In the genomic region with DNA sequence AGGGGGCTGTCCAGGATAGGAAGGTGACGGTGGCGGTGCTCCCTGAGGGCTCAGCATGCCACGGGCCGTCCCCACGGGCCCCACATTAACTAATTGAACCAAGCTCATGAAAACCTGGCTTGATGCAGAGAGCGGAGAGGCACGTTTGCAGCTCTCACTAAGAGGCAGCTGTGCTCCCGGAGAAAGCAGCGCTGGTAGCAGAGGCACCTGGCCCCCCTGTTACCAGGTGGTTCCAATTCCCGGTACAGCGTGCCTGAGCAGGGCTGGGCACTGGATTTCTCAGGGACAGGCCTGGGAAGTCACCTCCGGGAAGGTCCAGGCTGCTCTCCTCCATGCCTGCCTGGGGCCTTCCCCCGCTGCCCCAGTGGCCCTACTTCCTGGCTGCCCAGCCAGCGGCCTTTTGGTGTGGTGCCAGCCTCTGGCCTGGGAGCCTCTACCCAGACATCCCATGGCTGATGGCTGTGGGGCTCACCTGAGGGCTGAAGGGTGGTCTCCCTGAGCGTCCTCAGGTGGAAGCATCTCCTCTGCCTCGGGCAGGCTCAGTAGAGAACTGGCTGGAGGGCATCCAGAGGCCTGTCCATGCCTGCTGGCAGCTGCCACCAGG, we compare ENCODE assay signal across 10 cellular contexts. TPM values are rescaled to one million over a fixed set of nuclear protein-coding genes. Genes with fewer than 3 reads are reported as not detected.
DNase-seq lines count a peak whose midpoint lies in the region; ATAC-seq, FAIRE-seq and TF ChIP-seq lines count a peak whose summit lies in the region.
"Had no signal": no experiment of that assay in that cellular context is flagged by ENCODE, and none has a peak within 500 bp of the region (broad histone marks: within the 10 kb centered on the region; RNA-seq: fewer than 3 reads in every experiment).

No MANE protein-coding gene starts in this region.

- no peak for DNase-seq in CD4-positive, CD25-positive, alpha-beta regulatory T cell
- DNase-seq in MM.1S (no peak), natural killer cell (no peak), midbrain (lab: John Stamatoyannopoulos, UW) (no peak), GM19239 (ENCODE audit: insufficient read length, low spot score) (no peak), prostate gland (ENCODE audit: low spot score) (no peak)

- H3K27ac ChIP-seq in CD4-positive, CD25-positive, alpha-beta regulatory T cell (ENCODE audit: insufficient read depth, low read length, poor library complexity, severe bottlenecking), result no peak overlapping the region
- no peak overlapping the region for H3K27ac ChIP-seq in MM.1S (ENCODE audit: low read length)
- H3K27ac ChIP-seq in duodenal mucosa (ENCODE audit: low read depth, low read length), result no peak overlapping the region
- H3K27ac ChIP-seq in prostate gland, result no peak overlapping the region

- FAIRE-seq in GM19239 (lab: Jason Lieb, UNC), result no peak
- FAIRE-seq: islet of Langerhans had no signal

- H3K9me3 ChIP-seq in CD4-positive, CD25-positive, alpha-beta regulatory T cell (ENCODE audit: control insufficient read depth in 2 of 2, low read length in 2 of 2), result no peaks in the 10 kb centered on the region
- no peaks in the 10 kb centered on the region for H3K9me3 ChIP-seq in MM.1S (replicated peaks; ENCODE audit: insufficient read depth, low read length)
- no peaks in the 10 kb centered on the region for H3K9me3 ChIP-seq in duodenal mucosa (ENCODE audit: control insufficient read depth in 1 of 2, low read length in 2 of 2)
- H3K9me3 ChIP-seq in prostate gland, result no peaks in the 10 kb centered on the region

- H3K27me3 ChIP-seq in CD4-positive, CD25-positive, alpha-beta regulatory T cell (ENCODE audit: control insufficient read depth, insufficient read depth, low read length), result no peaks in the 10 kb centered on the region
- H3K27me3 ChIP-seq in MM.1S (replicated peaks; ENCODE audit: insufficient read depth, low read length), result peaks cover 5% of the 10 kb centered on the region; the same call in 1 of the 2 replicates
- H3K27me3 ChIP-seq in duodenal mucosa (ENCODE audit: control insufficient read depth in 1 of 2, insufficient read depth in 2 of 2, low read length in 2 of 2), result no peaks in the 10 kb centered on the region
- no peaks in the 10 kb centered on the region for H3K27me3 ChIP-seq in prostate gland (replicated peaks; ENCODE audit: insufficient read depth)

- peaks cover 54% of the 10 kb centered on the region for H3K4me1 ChIP-seq in CD4-positive, CD25-positive, alpha-beta regulatory T cell (ENCODE audit: control insufficient read depth, insufficient read depth, low read length, poor library complexity, severe bottlenecking)
- H3K4me1 ChIP-seq in MM.1S (ENCODE audit: low read length), result peaks cover 14% of the 10 kb centered on the region
- H3K4me1 ChIP-seq in duodenal mucosa (ENCODE audit: control insufficient read depth in 1 of 2, insufficient read depth in 2 of 2, low read length in 2 of 2), result peaks cover 47 to 51% of the 10 kb centered on the region in 2 donors
- H3K4me1 ChIP-seq in prostate gland (replicated peaks), result no peaks in the 10 kb centered on the region

- H3K79me2 ChIP-seq in MM.1S (ENCODE audit: low read length), result peaks cover 56% of the 10 kb centered on the region

- H3K9ac ChIP-seq in MM.1S (ENCODE audit: low read length), result peak overlapping the region; percentile 64; the same call in 1 of the 2 replicates
- H3K9ac ChIP-seq in duodenal mucosa (ENCODE audit: low read depth in 1 of 2, low read length in 2 of 2), result peak overlapping the region; percentile 80 to 90

- no peak for ATAC-seq in CD4-positive, CD25-positive, alpha-beta regulatory T cell (ENCODE audit: low read depth in 2 of 2)
- ATAC-seq in natural killer cell, result no peak
- ATAC-seq in HG02938 (IDR thresholded peaks at IDR 0.05; ENCODE audit: unreplicated experiment), result no peak

- no peak overlapping the region for H3K4me3 ChIP-seq in CD4-positive, CD25-positive, alpha-beta regulatory T cell (ENCODE audit: low read depth, low read length)
- peak overlapping the region; percentile 95 for H3K4me3 ChIP-seq in MM.1S (ENCODE audit: low read length)
- peak overlapping the region; percentile 79 to 81 for H3K4me3 ChIP-seq in duodenal mucosa (ENCODE audit: low read depth in 1 of 2, low read length in 2 of 2)
- peak overlapping the region in 1 of 2 donors; percentile 41 for H3K4me3 ChIP-seq in prostate gland

- intact Hi-C loops in natural killer cell (cut with micrococcal nuclease) (no loop called here), prostate gland (cut with DNase I) (no loop called here)

- WGBS in prostate gland, result 60% methylated on average over 15 of the region's 16 CpGs

- no peak for TF ChIP-seq CTCF in MM.1S (IDR thresholded peaks at IDR 0.05; ENCODE audit: low read length)
- no peak for TF ChIP-seq CTCF in natural killer cell (IDR thresholded peaks at IDR 0.05)
- TF ChIP-seq CTCF in prostate gland (IDR thresholded peaks at IDR 0.05), result no peak

- H3K36me3 Mint-ChIP-seq in CD4-positive, CD25-positive, alpha-beta regulatory T cell, result no peaks in the 10 kb centered on the region
- no peaks in the 10 kb centered on the region for H3K36me3 Mint-ChIP-seq in natural killer cell

- peak overlapping the region; percentile 96 for H3K4me2 ChIP-seq in MM.1S (ENCODE audit: low read depth, low read length)

- no peak for TF ChIP-seq POLR2A in prostate gland (IDR thresholded peaks at IDR 0.05)

- H3K36me3 ChIP-seq in CD4-positive, CD25-positive, alpha-beta regulatory T cell (ENCODE audit: control insufficient read depth, insufficient read depth, low read length), result no peaks in the 10 kb centered on the region
- H3K36me3 ChIP-seq in MM.1S (replicated peaks; ENCODE audit: insufficient read depth, low read length), result no peaks in the 10 kb centered on the region
- H3K36me3 ChIP-seq in duodenal mucosa (ENCODE audit: control insufficient read depth in 1 of 2, insufficient read depth in 2 of 2, low read length in 2 of 2), result peaks cover 0 to 8% of the 10 kb centered on the region in 2 donors
- H3K36me3 ChIP-seq in prostate gland, result no peaks in the 10 kb centered on the region

- peak overlapping the region; percentile 93 to 95 (median 94) for H3K4me3 Mint-ChIP-seq in CD4-positive, CD25-positive, alpha-beta regulatory T cell
- H3K4me3 Mint-ChIP-seq in natural killer cell, result peak overlapping the region; percentile 76

- peak overlapping the region in 2 of 3 donors; percentile 20 to 48 for H3K27ac Mint-ChIP-seq in CD4-positive, CD25-positive, alpha-beta regulatory T cell
- no peak overlapping the region for H3K27ac Mint-ChIP-seq in natural killer cell

- no peaks in the 10 kb centered on the region for H3K9me3 Mint-ChIP-seq in CD4-positive, CD25-positive, alpha-beta regulatory T cell
- H3K9me3 Mint-ChIP-seq in natural killer cell, result no peaks in the 10 kb centered on the region

- no peaks in the 10 kb centered on the region for H3K27me3 Mint-ChIP-seq in CD4-positive, CD25-positive, alpha-beta regulatory T cell
- peaks cover 18 to 21% of the 10 kb centered on the region in 2 donors for H3K27me3 Mint-ChIP-seq in natural killer cell (ENCODE audit: low read depth in 2 of 2)

- peaks cover 6 to 53% (median 25%) of the 10 kb centered on the region in 4 donors for H3K4me1 Mint-ChIP-seq in CD4-positive, CD25-positive, alpha-beta regulatory T cell
- H3K4me1 Mint-ChIP-seq in natural killer cell, result peaks cover 0 to 13% of the 10 kb centered on the region in 2 donors

- H3K9me2 ChIP-seq in MM.1S (replicated peaks; ENCODE audit: insufficient read depth, low read length), result no peaks in the 10 kb centered on the region

- no peaks in the 10 kb centered on the region for H4K20me1 ChIP-seq in MM.1S (ENCODE audit: insufficient read depth, low read length)

- peaks cover 5% of the 10 kb centered on the region; the same call in 1 of the 2 replicates for H3F3A ChIP-seq in MM.1S (ENCODE audit: insufficient read depth, low read length)

- H2AFZ ChIP-seq in MM.1S (ENCODE audit: low read length), result no peak overlapping the region

RNA-seq across cellular contexts. Expression of a gene that starts 1.2 kb away (rescaled TPM):
- total RNA-seq in CD4-positive, CD25-positive, alpha-beta regulatory T cell, result 13.4 TPM
- 1 to 10 TPM; 5.5 to 7.9 (median 6.4) TPM for polyA plus RNA-seq in CD4-positive, CD25-positive, alpha-beta regulatory T cell
- total RNA-seq in natural killer cell (1 to 10 TPM; 1.9 to 7.8 (median 3.3) TPM), prostate gland (10 to 100 TPM; 10.0 to 33.8 TPM)

RNA-seq across cellular contexts. Expression of a gene that starts 1.7 kb away (rescaled TPM):
- total RNA-seq in CD4-positive, CD25-positive, alpha-beta regulatory T cell, result 0.17 TPM
- not detected for polyA plus RNA-seq in CD4-positive, CD25-positive, alpha-beta regulatory T cell
- total RNA-seq in natural killer cell (not detected), prostate gland (under 1 TPM in 1 of 2 donors, not detected in 1; 0.68 TPM)
- total RNA-seq: temporal lobe had no signal

RNA-seq across cellular contexts. Expression of a gene that starts 45.5 kb away (rescaled TPM):
- 59.6 TPM for total RNA-seq in CD4-positive, CD25-positive, alpha-beta regulatory T cell
- 10 to 100 TPM; 68.5 to 97.4 (median 76.9) TPM for polyA plus RNA-seq in CD4-positive, CD25-positive, alpha-beta regulatory T cell
- 10 to 100 TPM; 52.8 to 67.9 (median 59.3) TPM for total RNA-seq in natural killer cell
- total RNA-seq in prostate gland, result 10 to 100 TPM; 40.4 to 71.1 TPM

Comparison
In these comparisons a context has a peak if more than half of its experiments do, and no peak if none do; other contexts are left out.
1. H3K27ac Mint-ChIP-seq: peak in CD4-positive, CD25-positive, alpha-beta regulatory T cell (2 of 3); none in natural killer cell (0 of 2).